Comparison of ENCODE assay signal across 8 cellular contexts in the genomic region with DNA sequence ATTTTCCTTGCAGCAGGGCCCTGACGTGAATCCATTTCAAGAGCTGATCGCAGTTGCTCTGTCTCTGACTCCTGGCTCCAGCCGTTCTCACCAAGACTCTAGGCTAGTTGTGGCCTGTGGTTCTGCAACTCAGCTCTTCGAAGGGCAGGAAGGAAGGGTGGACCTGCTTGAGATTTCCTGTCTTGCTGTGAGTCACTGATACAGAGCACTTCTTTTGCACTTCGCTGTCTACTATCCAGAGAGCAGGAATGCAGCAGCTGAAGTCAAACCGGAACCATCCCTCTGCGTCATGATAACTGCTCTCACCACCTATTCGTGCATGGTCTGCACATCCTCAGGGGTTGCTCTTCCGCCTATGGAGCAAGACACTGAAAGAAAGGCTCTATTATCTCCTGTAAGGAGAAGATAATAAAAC. TPM values are rescaled to one million over a fixed set of nuclear protein-coding genes. Genes with fewer than 3 reads are reported as not detected.
DNase-seq lines count a peak whose midpoint lies in the region; ATAC-seq and TF ChIP-seq lines count a peak whose summit lies in the region.

No MANE protein-coding gene starts in this region.

- no peak overlapping the region for H3K9ac ChIP-seq in Karpas-422 (ENCODE audit: low read length)

- TF ChIP-seq CTCF in ascending aorta (IDR thresholded peaks at IDR 0.05) = no peak

- H3K27ac ChIP-seq in ascending aorta = peak overlapping the region; percentile 36 to 49
- no peak overlapping the region for H3K27ac ChIP-seq in Karpas-422 (ENCODE audit: low read length)

- intact Hi-C loops in ascending aorta (cut with DNase I) = no loop called here

- no peaks in the 10 kb centered on the region for H3K27me3 ChIP-seq in ascending aorta
- H3K27me3 ChIP-seq in Karpas-422 (ENCODE audit: low read length) = no peaks in the 10 kb centered on the region

- H3K79me2 ChIP-seq in Karpas-422 (ENCODE audit: low read length) = no peaks in the 10 kb centered on the region

- no peaks in the 10 kb centered on the region for H3K9me3 ChIP-seq in ascending aorta
- no peaks in the 10 kb centered on the region for H3K9me3 ChIP-seq in Karpas-422 (ENCODE audit: low read length)

- H4K20me1 ChIP-seq in Karpas-422 (ENCODE audit: insufficient read depth, low read depth, low read length) = no peaks in the 10 kb centered on the region

- peak; percentile 30 for DNase-seq in GM19238 (ENCODE audit: insufficient read length, low spot score)
- peak; percentile 22 to 99 (median 61) for DNase-seq in T-helper 2 cell
- peak; percentile 56 to 86 for DNase-seq in ascending aorta (ENCODE audit: low spot score in 2 of 2)
- peak; percentile 100 for DNase-seq in iris pigment epithelial cell (ENCODE audit: low read depth)
- peak; percentile 27 to 36 for DNase-seq in stimulated activated CD4-positive, alpha-beta T cell treated with anti-CD3 and anti-CD28 coated beads, Interleukin-2, amount 100 ng/mL, for 48 hours
- no peak for DNase-seq in Karpas-422
- DNase-seq in NCI-H2196 treated with DMSO at 0.1 percent for 48 hours (lab: John Stamatoyannopoulos, UW; ENCODE audit: unreplicated experiment) = no peak

- H3K9me2 ChIP-seq in Karpas-422 (replicated peaks; ENCODE audit: insufficient read depth, low read length) = no peaks in the 10 kb centered on the region

- H3K4me2 ChIP-seq in Karpas-422 (ENCODE audit: low read depth, low read length, poor library complexity, severe bottlenecking) = no peak overlapping the region

- H3K4me1 ChIP-seq in ascending aorta (no peaks in the 10 kb centered on the region), Karpas-422 (ENCODE audit: low read length) (no peaks in the 10 kb centered on the region)

- H2AFZ ChIP-seq in Karpas-422 (ENCODE audit: low read length) = no peak overlapping the region

- ATAC-seq in HG03354 (IDR thresholded peaks at IDR 0.05; ENCODE audit: poor library complexity, severe bottlenecking, unreplicated experiment) = peak; percentile 88

- H3K36me3 ChIP-seq in ascending aorta (no peaks in the 10 kb centered on the region), Karpas-422 (ENCODE audit: insufficient read depth, low read length) (no peaks in the 10 kb centered on the region)

- H3K4me3 ChIP-seq in ascending aorta (peak overlapping the region in 1 of 2 donors; percentile 19), Karpas-422 (ENCODE audit: low read length) (no peak overlapping the region)

RNA-seq across cellular contexts. Expression of gene RAP2B, which starts 59.7 kb away (rescaled TPM):
- total RNA-seq in ascending aorta = 1.6 TPM
- total RNA-seq in Karpas-422 (2014; rRNA removed; shearing (Covaris generic); ENCODE audit: low replicate concordance) = 7.1 and 7.2 TPM in 2 replicates

Comparison
In these comparisons a context has a peak if more than half of its experiments do, and no peak if none do; other contexts are left out.
1. DNase-seq: peak in GM19238 (single experiment), T-helper 2 cell (5 of 5), ascending aorta (2 of 2), iris pigment epithelial cell (single experiment) and stimulated activated CD4-positive, alpha-beta T cell treated with anti-CD3 and anti-CD28 coated beads, Interleukin-2, amount 100 ng/mL, for 48 hours (2 of 2); none in Karpas-422 (single experiment) and NCI-H2196 treated with DMSO at 0.1 percent for 48 hours (single experiment).